Comparison of ENCODE assay signal across 16 cellular contexts in genomic region chr10:76285012-76285411, GRCh38.
DNase-seq lines count a peak whose midpoint lies in the region; ATAC-seq and TF ChIP-seq lines count a peak whose summit lies in the region.
"Had no signal": no experiment of that assay in that cellular context is flagged by ENCODE, and none has a peak within 500 bp of the region (broad histone marks: within the 10 kb centered on the region; RNA-seq: fewer than 3 reads in every experiment).

No MANE protein-coding gene starts in this region.

- H3K4me3 Mint-ChIP-seq in Calu3 (ENCODE audit: low read depth, unreplicated experiment) = no peak overlapping the region
- H3K4me3 Mint-ChIP-seq: activated naive CD8-positive, alpha-beta T cell treated with anti-CD3 and anti-CD28 coated beads, Interleukin-2, amount 10 ng/mL, durations not matched to agents 7 days and 5 days; CD4-positive, CD25-positive, alpha-beta regulatory T cell; T-cell had no signal

- in situ Hi-C loops in G401 (cut with HindIII; ENCODE audit: low sequenced_read_pairs) = no loop called here

- no peak overlapping the region for H3K9ac ChIP-seq in muscle layer of colon (ENCODE audit: low read length)

- intact Hi-C loops in aorta (cut with DNase I) (no loop called here), Calu3 (cut with micrococcal nuclease; ENCODE audit: unreplicated experiment) (no loop called here)

- peaks cover 19% of the 10 kb centered on the region for H3K9me3 Mint-ChIP-seq in Calu3 (ENCODE audit: low read depth, unreplicated experiment)

- no TSS peak for BruUV-seq in Calu3 (replicated peaks; lab: Mats Ljungman, UMichigan)

- CTCF ChIA-PET in Calu3 (lab: Charles Lee) = no interaction called here

- TF ChIP-seq CTCF in epithelial cell of esophagus (IDR thresholded peaks at IDR 0.05; ENCODE audit: insufficient read depth, low read depth, low read length, missing control alignments) (no peak), Calu3 (IDR thresholded peaks at IDR 0.05; ENCODE audit: unreplicated experiment) (no peak)

- no peaks in the 10 kb centered on the region for H3K36me3 Mint-ChIP-seq in Calu3 (ENCODE audit: insufficient read depth, unreplicated experiment)
- H3K36me3 Mint-ChIP-seq: activated naive CD8-positive, alpha-beta T cell treated with anti-CD3 and anti-CD28 coated beads, Interleukin-2, amount 10 ng/mL, durations not matched to agents 7 days and 5 days; CD4-positive, CD25-positive, alpha-beta regulatory T cell; T-cell had no signal

- H3K27ac Mint-ChIP-seq in Calu3 (ENCODE audit: unreplicated experiment) = no peak overlapping the region
- H3K27ac Mint-ChIP-seq: activated naive CD8-positive, alpha-beta T cell treated with anti-CD3 and anti-CD28 coated beads, Interleukin-2, amount 10 ng/mL, durations not matched to agents 7 days and 5 days; CD4-positive, CD25-positive, alpha-beta regulatory T cell; T-cell had no signal

- H3K27me3 Mint-ChIP-seq in Calu3 (ENCODE audit: unreplicated experiment) = no peaks in the 10 kb centered on the region
- H3K27me3 Mint-ChIP-seq: activated naive CD8-positive, alpha-beta T cell treated with anti-CD3 and anti-CD28 coated beads, Interleukin-2, amount 10 ng/mL, durations not matched to agents 7 days and 5 days; CD4-positive, CD25-positive, alpha-beta regulatory T cell had no signal

- no peaks in the 10 kb centered on the region for H3K9me3 ChIP-seq in muscle layer of colon (ENCODE audit: low read length)
- H3K9me3 ChIP-seq in aorta (ENCODE audit: control insufficient read depth, low read length) = no peaks in the 10 kb centered on the region
- H3K9me3 ChIP-seq: upper lobe of left lung had no signal

- 58 to 62% methylated on average over 1 of the region's 1 CpG for WGBS in aorta, 2 donors

- H3K27ac ChIP-seq in muscle layer of colon (ENCODE audit: low read depth, low read length) (peak overlapping the region; percentile 16), aorta (ENCODE audit: low read depth in 1 of 2, low read length in 2 of 2) (no peak overlapping the region)
- H3K27ac ChIP-seq: upper lobe of left lung had no signal

- H3K4me3 ChIP-seq in epithelial cell of esophagus (ENCODE audit: low read length) (no peak overlapping the region), muscle layer of colon (ENCODE audit: low read depth in 1 of 2, low read length in 2 of 2) (no peak overlapping the region), aorta (ENCODE audit: low read length in 2 of 2) (no peak overlapping the region)
- H3K4me3 ChIP-seq: upper lobe of left lung had no signal

- no peaks in the 10 kb centered on the region for H3K4me1 Mint-ChIP-seq in Calu3 (ENCODE audit: low read depth, unreplicated experiment)
- H3K4me1 Mint-ChIP-seq: activated naive CD8-positive, alpha-beta T cell treated with anti-CD3 and anti-CD28 coated beads, Interleukin-2, amount 10 ng/mL, durations not matched to agents 7 days and 5 days; CD4-positive, CD25-positive, alpha-beta regulatory T cell; T-cell had no signal

- no peak for ATAC-seq in aorta (ENCODE audit: low FRiP score)
- ATAC-seq: activated CD4-positive, CD25-positive, alpha-beta regulatory T cell treated with anti-CD3 and anti-CD28 coated beads, Interleukin-2, amount 50 U/mL, for 24 hours; T-cell had no signal

- DNase-seq in AG20443 (ENCODE audit: low spot score) (peak; percentile 66), NCI-H226 (peak; percentile 58), epithelial cell of esophagus (ENCODE audit: low read depth) (peak; percentile 79), aorta (no peak), NCI-H146 treated with DMSO at 0.1 percent for 48 hours (lab: John Stamatoyannopoulos, UW; ENCODE audit: unreplicated experiment) (no peak), G401 (ENCODE audit: low spot score) (no peak), Calu3 (no peak)
- DNase-seq: activated naive CD8-positive, alpha-beta T cell treated with anti-CD3 and anti-CD28 coated beads, Interleukin-2, amount 10 ng/mL, durations not matched to agents 7 days and 5 days; activated T-cell treated with anti-CD3 and anti-CD28 coated beads for 4 hours; CD4-positive, CD25-positive, alpha-beta regulatory T cell; cortex of kidney; NCI-H1105 treated with DMSO at 0.1 percent for 48 hours; T-cell; upper lobe of left lung had no signal

- no peaks in the 10 kb centered on the region for H3K27me3 ChIP-seq in muscle layer of colon (ENCODE audit: control insufficient read depth in 1 of 2, insufficient read depth in 2 of 2, low read length in 2 of 2)
- no peaks in the 10 kb centered on the region for H3K27me3 ChIP-seq in aorta (ENCODE audit: control insufficient read depth in 1 of 2, insufficient read depth in 2 of 2, low read length in 1 of 2)
- H3K27me3 ChIP-seq: upper lobe of left lung had no signal

- H3K36me3 ChIP-seq in muscle layer of colon (ENCODE audit: insufficient read depth, low read length) (no peaks in the 10 kb centered on the region), aorta (ENCODE audit: control insufficient read depth in 1 of 2, insufficient read depth in 2 of 2, low read length in 1 of 2) (no peaks in the 10 kb centered on the region)
- H3K36me3 ChIP-seq: upper lobe of left lung had no signal

- peaks cover 46% of the 10 kb centered on the region for H3K4me1 ChIP-seq in muscle layer of colon (ENCODE audit: insufficient read depth, low read length)
- H3K4me1 ChIP-seq in aorta (ENCODE audit: control insufficient read depth in 1 of 2, insufficient read depth in 2 of 2, low read length in 2 of 2) = peaks cover 2 to 3% of the 10 kb centered on the region in 2 donors

Comparison
In these comparisons a context has a peak if more than half of its experiments do, and no peak if none do; other contexts are left out.
1. DNase-seq: peak in AG20443 (single experiment), NCI-H226 (single experiment) and epithelial cell of esophagus (single experiment); none in aorta (0 of 2), NCI-H146 treated with DMSO at 0.1 percent for 48 hours (single experiment), G401 (single experiment) and Calu3 (single experiment).